ENCODE assay signal across 8 cellular contexts in genomic region chr10:124650820-124651401, GRCh38.
DNase-seq lines count a peak whose midpoint lies in the region; ATAC-seq and TF ChIP-seq lines count a peak whose summit lies in the region.

No MANE protein-coding gene starts in this region.

- H3K36me3 Mint-ChIP-seq in activated B cell treated with CpG ODN at 0.5 μM for 24 hours (ENCODE audit: low read depth) = peaks cover 34% of the 10 kb centered on the region

- ATAC-seq in activated B cell treated with CpG ODN at 0.5 μM for 24 hours (ENCODE audit: low read depth) (peak; percentile 47), GM21576 (IDR thresholded peaks at IDR 0.05; ENCODE audit: unreplicated experiment) (no peak), GM21723 (IDR thresholded peaks at IDR 0.05; ENCODE audit: unreplicated experiment) (no peak), HG03354 (IDR thresholded peaks at IDR 0.05; ENCODE audit: poor library complexity, severe bottlenecking, unreplicated experiment) (no peak), GM18858 (IDR thresholded peaks at IDR 0.05; ENCODE audit: unreplicated experiment) (no peak)

- CTCF ChIA-PET in activated B cell treated with CpG ODN at 0.5 μM for 24 hours (lab: Charles Lee) = interaction anchor here (1.3 to 1.8 kb wide), 2 partner anchors 68 to 91 kb away, joined by 5 read pairs; no protein-coding TSS in a partner anchor

- peak; percentile 74 for DNase-seq in GM13977 (ENCODE audit: low spot score)
- no peak for DNase-seq in activated B cell treated with CpG ODN at 0.5 μM for 24 hours
- peak; percentile 65 for DNase-seq in central memory CD4-positive, alpha-beta T cell
- DNase-seq in stimulated activated CD4-positive, alpha-beta T cell treated with anti-CD3 and anti-CD28 coated beads, Interleukin-4, amount 100 ng/mL, for 1 hour = peak; percentile 59

- no peaks in the 10 kb centered on the region for H3K9me3 Mint-ChIP-seq in activated B cell treated with CpG ODN at 0.5 μM for 24 hours

- no peaks in the 10 kb centered on the region for H3K27me3 Mint-ChIP-seq in activated B cell treated with CpG ODN at 0.5 μM for 24 hours

- H3K27ac Mint-ChIP-seq in activated B cell treated with CpG ODN at 0.5 μM for 24 hours = peak overlapping the region; percentile 88

- POLR2A ChIA-PET in activated B cell treated with CpG ODN at 0.5 μM for 24 hours (lab: Charles Lee) = interaction anchor here (0.9 to 5.0 kb wide), 10 partner anchors 9 to 111 kb away, joined by 3 to 34 read pairs (median 5); no protein-coding TSS in a partner anchor

- TF ChIP-seq CTCF in GM13977 (IDR thresholded peaks at IDR 0.05; ENCODE audit: extremely low read depth, insufficient read depth, missing control alignments) (no peak), activated B cell treated with CpG ODN at 0.5 μM for 24 hours (IDR thresholded peaks at IDR 0.05) (no peak)

- in situ Hi-C loops in GM13977 (cut with MboI; ENCODE audit: low pct_unique_long_range_greater_than_20kb, low sequenced_read_pairs, unreplicated experiment) = no loop called here

- peaks cover 99% of the 10 kb centered on the region for H3K4me1 Mint-ChIP-seq in activated B cell treated with CpG ODN at 0.5 μM for 24 hours

- H3K4me3 Mint-ChIP-seq in activated B cell treated with CpG ODN at 0.5 μM for 24 hours = peak overlapping the region; percentile 57

- intact Hi-C loops in activated B cell treated with CpG ODN at 0.5 μM for 24 hours (cut with micrococcal nuclease) = loop anchor here (1.0 to 5.0 kb wide), 3 partner anchors 10 to 68 kb away; no protein-coding TSS in a partner anchor
